1 cellular context compared by ENCODE assay signal in the genomic region with DNA sequence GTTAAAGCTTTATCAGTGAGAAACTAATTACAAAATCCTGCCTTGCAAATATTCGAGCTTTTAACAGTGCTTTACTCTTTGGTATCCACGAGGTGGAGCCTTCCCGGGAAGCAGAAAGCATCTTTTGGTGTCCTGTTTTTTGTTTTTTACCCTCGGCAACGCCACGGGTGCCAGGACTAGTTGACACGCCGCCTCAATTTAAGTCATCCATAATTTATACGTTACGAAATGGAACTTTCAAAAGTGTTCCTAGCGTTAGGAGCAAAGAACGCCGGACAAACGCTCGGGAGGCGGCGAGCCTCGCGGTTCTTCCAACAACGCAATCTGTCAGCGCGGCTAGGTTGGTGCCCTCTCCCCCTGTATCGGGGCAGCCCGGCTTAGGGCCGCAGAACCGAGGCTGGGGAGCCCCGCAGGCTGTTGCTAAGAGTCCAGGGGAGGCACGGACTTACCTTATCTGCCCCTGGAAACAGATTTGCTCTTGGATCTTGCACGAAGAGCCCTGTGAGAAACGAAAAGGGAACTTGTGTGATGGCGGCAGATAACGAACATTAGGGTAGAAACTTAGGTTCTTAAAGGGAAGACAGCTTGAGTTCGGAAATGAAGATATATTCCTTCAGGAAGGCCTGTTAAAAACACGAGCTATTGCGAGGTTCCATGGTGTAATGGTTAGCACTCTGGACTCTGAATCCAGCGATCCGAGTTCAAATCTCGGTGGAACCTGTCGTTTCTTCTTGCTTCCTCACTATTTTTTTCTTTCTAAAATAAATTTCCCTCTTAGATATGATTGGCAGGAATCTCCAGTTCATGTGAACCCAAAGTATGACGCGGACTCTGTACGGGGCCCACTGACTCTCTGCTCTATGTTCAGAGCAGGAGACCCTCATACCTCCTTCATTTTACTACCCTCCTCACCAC.
TF ChIP-seq lines count a peak whose summit lies in the region.

No MANE protein-coding gene starts in this region.

TF ChIP-seq in K562, 482 proteins besides CTCF, POLR2A, EP300 and RAD21 (continued from another document and continues in another):
- TF ChIP-seq, protein P1, sequence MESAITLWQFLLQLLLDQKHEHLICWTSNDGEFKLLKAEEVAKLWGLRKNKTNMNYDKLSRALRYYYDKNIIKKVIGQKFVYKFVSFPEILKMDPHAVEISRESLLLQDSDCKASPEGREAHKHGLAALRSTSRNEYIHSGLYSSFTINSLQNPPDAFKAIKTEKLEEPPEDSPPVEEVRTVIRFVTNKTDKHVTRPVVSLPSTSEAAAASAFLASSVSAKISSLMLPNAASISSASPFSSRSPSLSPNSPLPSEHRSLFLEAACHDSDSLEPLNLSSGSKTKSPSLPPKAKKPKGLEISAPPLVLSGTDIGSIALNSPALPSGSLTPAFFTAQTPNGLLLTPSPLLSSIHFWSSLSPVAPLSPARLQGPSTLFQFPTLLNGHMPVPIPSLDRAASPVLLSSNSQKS (CRISPR knock-in tag; IDR thresholded peaks at IDR 0.05): no peak
- TF ChIP-seq MAFF (IDR thresholded peaks at IDR 0.05; ENCODE audit: low read length) (no peak), ZBTB17 (CRISPR knock-in tag; IDR thresholded peaks at IDR 0.05) (0 out of 2 replicates have a peak, but pooled peaks have one; percentile 58), ZNF766 (CRISPR knock-in tag; conservative IDR thresholded peaks at IDR 0.05) (peak; percentile 14; the same call in 1 of the 2 replicates), ZNF785 (CRISPR knock-in tag; IDR thresholded peaks at IDR 0.05) (no peak), GABPA (tag; conservative IDR thresholded peaks at IDR 0.05; ENCODE audit: low read depth) (peak; percentile 52), MAFG (tag; conservative IDR thresholded peaks at IDR 0.05) (no peak), HIVEP1 (CRISPR knock-in tag; IDR thresholded peaks at IDR 0.05) (no peak), GATA2 (CRISPR knock-in tag; IDR thresholded peaks at IDR 0.05) (peak; percentile 96), ZC3H4 (CRISPR knock-in tag; IDR thresholded peaks at IDR 0.05; ENCODE audit: borderline replicate concordance) (no peak), ZNF197 (CRISPR knock-in tag; IDR thresholded peaks at IDR 0.05; ENCODE audit: low read depth) (no peak), MEF2D (tag; conservative IDR thresholded peaks at IDR 0.05; ENCODE audit: low read depth) (0 out of 2 replicates have a peak, but pooled peaks have one; percentile 14), NCOR1 (IDR thresholded peaks at IDR 0.05) (no peak; the same call in 1 of the 2 replicates), ZNF121 (CRISPR knock-in tag; conservative IDR thresholded peaks at IDR 0.05) (no peak), JUNB (CRISPR knock-in tag; conservative IDR thresholded peaks at IDR 0.05) (no peak), ZNF140 (CRISPR knock-in tag; IDR thresholded peaks at IDR 0.05) (no peak), CXXC5 (CRISPR knock-in tag; IDR thresholded peaks at IDR 0.05) (peak; percentile 92), PRPF4 (IDR thresholded peaks at IDR 0.05; ENCODE audit: insufficient read depth, low read depth, low read length, poor library complexity, severe bottlenecking) (no peak), PATZ1 (CRISPR knock-in tag; IDR thresholded peaks at IDR 0.05; ENCODE audit: borderline replicate concordance) (no peak), CBX5 (IDR thresholded peaks at IDR 0.05; ENCODE audit: borderline replicate concordance, low read depth) (no peak), NBN (IDR thresholded peaks at IDR 0.05; ENCODE audit: low read depth) (peak; percentile 87; the same call in 1 of the 2 replicates), CREB5 (CRISPR knock-in tag; IDR thresholded peaks at IDR 0.05) (no peak), RUNX1 (IDR thresholded peaks at IDR 0.05; ENCODE audit: low read depth) (no peak), MTF1 (CRISPR knock-in tag; IDR thresholded peaks at IDR 0.05; ENCODE audit: borderline replicate concordance) (no peak), L3MBTL2 (IDR thresholded peaks at IDR 0.05) (peak; percentile 86), AFF1 (IDR thresholded peaks at IDR 0.05; ENCODE audit: low read depth in 1 of 2, partially characterized antibody in 2 of 2) (peak; percentile 43 to 78), SMARCE1 (IDR thresholded peaks at IDR 0.05) (peak; percentile 55), COPS2 (conservative IDR thresholded peaks at IDR 0.05) (no peak), CAMTA2 (CRISPR knock-in tag; conservative IDR thresholded peaks at IDR 0.05) (no peak), ERF (CRISPR knock-in tag; IDR thresholded peaks at IDR 0.05) (no peak), TARDBP (IDR thresholded peaks at IDR 0.05) (no peak; the same call in 1 of the 2 replicates), CHCHD3 (CRISPR knock-in tag; IDR thresholded peaks at IDR 0.05) (no peak), ARHGAP35 (IDR thresholded peaks at IDR 0.05; ENCODE audit: partially characterized antibody) (no peak), U2AF2 (optimal IDR thresholded peaks at IDR 0.05; ENCODE audit: low read depth, low read length) (no peak), CHD1 (IDR thresholded peaks at IDR 0.05; ENCODE audit: low read length) (peak; percentile 60), NFATC3 (IDR thresholded peaks at IDR 0.05) (peak; percentile 66), CTBP1 (IDR thresholded peaks at IDR 0.05; ENCODE audit: borderline replicate concordance) (no peak), FOXJ2 (tag; IDR thresholded peaks at IDR 0.05) (peak; percentile 18; the same call in 1 of the 2 replicates), KDM1A (IDR thresholded peaks at IDR 0.05) (peak in 1 of 2 experiments; percentile 7; a peak in 1 of 4 replicates), SIX5 (IDR thresholded peaks at IDR 0.05; ENCODE audit: borderline replicate concordance in 1 of 2, insufficient read depth in 1 of 2, low read depth in 1 of 2, low read length in 2 of 2) (no peak), AFF4 (CRISPR knock-in tag; IDR thresholded peaks at IDR 0.05) (peak; percentile 82), ZBTB1 (CRISPR knock-in tag; IDR thresholded peaks at IDR 0.05; ENCODE audit: borderline replicate concordance, low read depth) (0 out of 2 replicates have a peak, but pooled peaks have one; percentile 47), E2F1 (CRISPR knock-in tag; IDR thresholded peaks at IDR 0.05) (peak; percentile 90), HNRNPLL (IDR thresholded peaks at IDR 0.05; ENCODE audit: low read depth, low read length, poor library complexity, severe bottlenecking) (peak; percentile 67), ZNF830 (CRISPR knock-in tag; IDR thresholded peaks at IDR 0.05) (no peak), KLF1 (tag; IDR thresholded peaks at IDR 0.05) (no peak), NONO (IDR thresholded peaks at IDR 0.05; ENCODE audit: low read depth in 2 of 2, low read length in 1 of 2) (no peak), ADNP (tag; IDR thresholded peaks at IDR 0.05) (peak; percentile 86; the same call in 1 of the 2 replicates)
- TF ChIP-seq, protein P2, sequence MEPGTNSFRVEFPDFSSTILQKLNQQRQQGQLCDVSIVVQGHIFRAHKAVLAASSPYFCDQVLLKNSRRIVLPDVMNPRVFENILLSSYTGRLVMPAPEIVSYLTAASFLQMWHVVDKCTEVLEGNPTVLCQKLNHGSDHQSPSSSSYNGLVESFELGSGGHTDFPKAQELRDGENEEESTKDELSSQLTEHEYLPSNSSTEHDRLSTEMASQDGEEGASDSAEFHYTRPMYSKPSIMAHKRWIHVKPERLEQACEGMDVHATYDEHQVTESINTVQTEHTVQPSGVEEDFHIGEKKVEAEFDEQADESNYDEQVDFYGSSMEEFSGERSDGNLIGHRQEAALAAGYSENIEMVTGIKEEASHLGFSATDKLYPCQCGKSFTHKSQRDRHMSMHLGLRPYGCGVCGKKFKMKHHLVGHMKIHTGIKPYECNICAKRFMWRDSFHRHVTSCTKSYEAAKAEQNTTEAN (CRISPR knock-in tag; IDR thresholded peaks at IDR 0.05): no peak
- TF ChIP-seq, protein P3, sequence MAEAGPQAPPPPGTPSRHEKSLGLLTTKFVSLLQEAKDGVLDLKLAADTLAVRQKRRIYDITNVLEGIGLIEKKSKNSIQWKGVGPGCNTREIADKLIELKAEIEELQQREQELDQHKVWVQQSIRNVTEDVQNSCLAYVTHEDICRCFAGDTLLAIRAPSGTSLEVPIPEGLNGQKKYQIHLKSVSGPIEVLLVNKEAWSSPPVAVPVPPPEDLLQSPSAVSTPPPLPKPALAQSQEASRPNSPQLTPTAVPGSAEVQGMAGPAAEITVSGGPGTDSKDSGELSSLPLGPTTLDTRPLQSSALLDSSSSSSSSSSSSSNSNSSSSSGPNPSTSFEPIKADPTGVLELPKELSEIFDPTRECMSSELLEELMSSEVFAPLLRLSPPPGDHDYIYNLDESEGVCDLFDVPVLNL (CRISPR knock-in tag; IDR thresholded peaks at IDR 0.05; ENCODE audit: low read depth): 0 out of 2 replicates have a peak, but pooled peaks have one; percentile 76
